ENCODE assay signal across 1 cellular context in the genomic region with DNA sequence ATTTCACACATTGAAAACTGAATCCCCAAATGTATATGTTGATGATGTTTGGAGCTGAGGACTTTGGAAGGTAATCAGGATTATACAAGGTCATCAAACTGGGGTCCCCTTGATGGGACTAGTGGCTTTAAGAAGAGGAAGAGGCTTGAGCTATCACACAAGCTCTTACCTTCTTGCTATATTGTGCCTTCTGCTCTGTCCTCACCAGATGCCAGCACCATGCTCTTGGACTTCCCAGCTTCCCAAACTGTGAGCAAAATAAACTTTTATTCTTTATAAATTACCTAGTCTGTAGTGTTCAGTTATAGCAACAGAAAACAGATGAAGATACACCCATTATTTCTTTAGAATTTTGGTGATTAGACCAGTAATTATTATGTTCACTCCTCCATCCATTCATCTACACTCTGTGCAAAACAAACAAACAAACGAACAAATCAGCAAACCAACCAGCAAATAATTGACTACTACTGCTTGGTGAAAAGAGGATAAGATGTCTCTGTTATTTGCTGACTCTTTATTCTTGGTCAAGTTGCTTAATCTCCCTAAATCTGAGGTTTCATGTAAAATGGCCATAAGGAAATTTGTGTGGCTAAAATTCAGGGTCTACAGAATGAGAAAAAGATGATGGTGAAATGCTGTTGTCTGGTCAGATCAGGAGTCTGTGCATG.
TF ChIP-seq lines count a peak whose summit lies in the region.

No MANE protein-coding gene starts in this region.

TF ChIP-seq in K562, 482 proteins besides CTCF, POLR2A, EP300 and RAD21 (continued from another document and continues in another):
- TF ChIP-seq MYC (IDR thresholded peaks at IDR 0.05; ENCODE audit: low read depth, low read length) (peak; percentile 0; the same call in 1 of the 2 replicates), MYC (CRISPR knock-in tag; IDR thresholded peaks at IDR 0.05; ENCODE audit: borderline replicate concordance, low read depth) (no peak), JUND (IDR thresholded peaks at IDR 0.05; ENCODE audit: borderline replicate concordance, low read depth, low read length) (no peak), JUND (tag; IDR thresholded peaks at IDR 0.05; ENCODE audit: borderline replicate concordance, low read depth, low read length) (no peak), ZNF589 (CRISPR knock-in tag; IDR thresholded peaks at IDR 0.05; ENCODE audit: low read depth) (peak; percentile 71; the same call in 1 of the 2 replicates), CREM (IDR thresholded peaks at IDR 0.05; ENCODE audit: low read depth) (no peak), E2F3 (CRISPR knock-in tag; IDR thresholded peaks at IDR 0.05) (no peak), ZNF12 (CRISPR knock-in tag; IDR thresholded peaks at IDR 0.05) (no peak), ELF1 (tag; IDR thresholded peaks at IDR 0.05) (no peak), ZC3H11A (IDR thresholded peaks at IDR 0.05; ENCODE audit: low read depth, low read length) (no peak), MEF2D (tag; conservative IDR thresholded peaks at IDR 0.05; ENCODE audit: low read depth) (no peak), ZNF316 (IDR thresholded peaks at IDR 0.05) (peak; percentile 83), EP400 (IDR thresholded peaks at IDR 0.05) (no peak), ZNF324 (CRISPR knock-in tag; IDR thresholded peaks at IDR 0.05) (no peak), PHB (CRISPR knock-in tag; IDR thresholded peaks at IDR 0.05) (no peak), LARP7 (IDR thresholded peaks at IDR 0.05) (no peak), KDM5B (IDR thresholded peaks at IDR 0.05; ENCODE audit: insufficient replicate concordance, low read depth, low read length) (peak; percentile 17), ELF2 (CRISPR knock-in tag; IDR thresholded peaks at IDR 0.05) (no peak), ESRRA (IDR thresholded peaks at IDR 0.05; ENCODE audit: borderline replicate concordance, low read depth) (peak; percentile 20; the same call in 1 of the 2 replicates), CBFA2T2 (conservative IDR thresholded peaks at IDR 0.05) (no peak), ESRRB (CRISPR knock-in tag; IDR thresholded peaks at IDR 0.05; ENCODE audit: borderline replicate concordance) (no peak), ZNF79 (CRISPR knock-in tag; IDR thresholded peaks at IDR 0.05; ENCODE audit: low read depth) (no peak), NFE2 (IDR thresholded peaks at IDR 0.05; ENCODE audit: low read depth) (no peak), C11orf30 (IDR thresholded peaks at IDR 0.05; ENCODE audit: low read depth) (peak; percentile 78), NR4A1 (CRISPR knock-in tag; IDR thresholded peaks at IDR 0.05) (no peak), NR4A1 (tag; IDR thresholded peaks at IDR 0.05) (no peak), CEBPB (tag; IDR thresholded peaks at IDR 0.05) (0 out of 2 replicates have a peak, but pooled peaks have one; percentile 12), ZNF175 (CRISPR knock-in tag; IDR thresholded peaks at IDR 0.05; ENCODE audit: low read depth) (no peak; the same call in 1 of the 2 replicates), ZFPM2 (CRISPR knock-in tag; IDR thresholded peaks at IDR 0.05) (no peak), ZNF121 (CRISPR knock-in tag; conservative IDR thresholded peaks at IDR 0.05) (no peak), LEF1 (IDR thresholded peaks at IDR 0.05) (no peak), ZNF644 (tag; IDR thresholded peaks at IDR 0.05; ENCODE audit: low read depth) (no peak), GTF2F1 (IDR thresholded peaks at IDR 0.05; ENCODE audit: low read depth, low read length) (no peak), ZFX (CRISPR knock-in tag; IDR thresholded peaks at IDR 0.05) (no peak), MBD2 (IDR thresholded peaks at IDR 0.05; ENCODE audit: borderline replicate concordance, low read depth) (no peak), ZBTB1 (CRISPR knock-in tag; IDR thresholded peaks at IDR 0.05; ENCODE audit: borderline replicate concordance, low read depth) (no peak), PML (IDR thresholded peaks at IDR 0.05; ENCODE audit: low read length) (no peak), ETV5 (CRISPR knock-in tag; IDR thresholded peaks at IDR 0.05; ENCODE audit: low read depth) (no peak), TGIF2 (CRISPR knock-in tag; IDR thresholded peaks at IDR 0.05) (no peak), ZNF354B (CRISPR knock-in tag; IDR thresholded peaks at IDR 0.05) (no peak), ZNF57 (CRISPR knock-in tag; IDR thresholded peaks at IDR 0.05) (no peak), RBM17 (IDR thresholded peaks at IDR 0.05; ENCODE audit: borderline replicate concordance, low read depth, low read length) (no peak), HDAC3 (IDR thresholded peaks at IDR 0.05; ENCODE audit: borderline replicate concordance, partially characterized antibody) (no peak), MAFF (IDR thresholded peaks at IDR 0.05; ENCODE audit: low read length) (peak; percentile 28; the same call in 1 of the 2 replicates), ZNF699 (CRISPR knock-in tag; IDR thresholded peaks at IDR 0.05; ENCODE audit: insufficient replicate concordance) (no peak)
- TF ChIP-seq, protein P1, sequence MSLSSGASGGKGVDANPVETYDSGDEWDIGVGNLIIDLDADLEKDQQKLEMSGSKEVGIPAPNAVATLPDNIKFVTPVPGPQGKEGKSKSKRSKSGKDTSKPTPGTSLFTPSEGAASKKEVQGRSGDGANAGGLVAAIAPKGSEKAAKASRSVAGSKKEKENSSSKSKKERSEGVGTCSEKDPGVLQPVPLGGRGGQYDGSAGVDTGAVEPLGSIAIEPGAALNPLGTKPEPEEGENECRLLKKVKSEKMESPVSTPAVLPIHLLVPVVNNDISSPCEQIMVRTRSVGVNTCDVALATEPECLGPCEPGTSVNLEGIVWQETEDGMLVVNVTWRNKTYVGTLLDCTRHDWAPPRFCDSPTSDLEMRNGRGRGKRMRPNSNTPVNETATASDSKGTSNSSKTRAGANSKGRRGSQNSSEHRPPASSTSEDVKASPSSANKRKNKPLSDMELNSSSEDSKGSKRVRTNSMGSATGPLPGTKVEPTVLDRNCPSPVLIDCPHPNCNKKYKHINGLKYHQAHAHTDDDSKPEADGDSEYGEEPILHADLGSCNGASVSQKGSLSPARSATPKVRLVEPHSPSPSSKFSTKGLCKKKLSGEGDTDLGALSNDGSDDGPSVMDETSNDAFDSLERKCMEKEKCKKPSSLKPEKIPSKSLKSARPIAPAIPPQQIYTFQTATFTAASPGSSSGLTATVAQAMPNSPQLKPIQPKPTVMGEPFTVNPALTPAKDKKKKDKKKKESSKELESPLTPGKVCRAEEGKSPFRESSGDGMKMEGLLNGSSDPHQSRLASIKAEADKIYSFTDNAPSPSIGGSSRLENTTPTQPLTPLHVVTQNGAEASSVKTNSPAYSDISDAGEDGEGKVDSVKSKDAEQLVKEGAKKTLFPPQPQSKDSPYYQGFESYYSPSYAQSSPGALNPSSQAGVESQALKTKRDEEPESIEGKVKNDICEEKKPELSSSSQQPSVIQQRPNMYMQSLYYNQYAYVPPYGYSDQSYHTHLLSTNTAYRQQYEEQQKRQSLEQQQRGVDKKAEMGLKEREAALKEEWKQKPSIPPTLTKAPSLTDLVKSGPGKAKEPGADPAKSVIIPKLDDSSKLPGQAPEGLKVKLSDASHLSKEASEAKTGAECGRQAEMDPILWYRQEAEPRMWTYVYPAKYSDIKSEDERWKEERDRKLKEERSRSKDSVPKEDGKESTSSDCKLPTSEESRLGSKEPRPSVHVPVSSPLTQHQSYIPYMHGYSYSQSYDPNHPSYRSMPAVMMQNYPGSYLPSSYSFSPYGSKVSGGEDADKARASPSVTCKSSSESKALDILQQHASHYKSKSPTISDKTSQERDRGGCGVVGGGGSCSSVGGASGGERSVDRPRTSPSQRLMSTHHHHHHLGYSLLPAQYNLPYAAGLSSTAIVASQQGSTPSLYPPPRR (CRISPR knock-in tag; IDR thresholded peaks at IDR 0.05; ENCODE audit: borderline replicate concordance) = no peak
- TF ChIP-seq, protein P2, sequence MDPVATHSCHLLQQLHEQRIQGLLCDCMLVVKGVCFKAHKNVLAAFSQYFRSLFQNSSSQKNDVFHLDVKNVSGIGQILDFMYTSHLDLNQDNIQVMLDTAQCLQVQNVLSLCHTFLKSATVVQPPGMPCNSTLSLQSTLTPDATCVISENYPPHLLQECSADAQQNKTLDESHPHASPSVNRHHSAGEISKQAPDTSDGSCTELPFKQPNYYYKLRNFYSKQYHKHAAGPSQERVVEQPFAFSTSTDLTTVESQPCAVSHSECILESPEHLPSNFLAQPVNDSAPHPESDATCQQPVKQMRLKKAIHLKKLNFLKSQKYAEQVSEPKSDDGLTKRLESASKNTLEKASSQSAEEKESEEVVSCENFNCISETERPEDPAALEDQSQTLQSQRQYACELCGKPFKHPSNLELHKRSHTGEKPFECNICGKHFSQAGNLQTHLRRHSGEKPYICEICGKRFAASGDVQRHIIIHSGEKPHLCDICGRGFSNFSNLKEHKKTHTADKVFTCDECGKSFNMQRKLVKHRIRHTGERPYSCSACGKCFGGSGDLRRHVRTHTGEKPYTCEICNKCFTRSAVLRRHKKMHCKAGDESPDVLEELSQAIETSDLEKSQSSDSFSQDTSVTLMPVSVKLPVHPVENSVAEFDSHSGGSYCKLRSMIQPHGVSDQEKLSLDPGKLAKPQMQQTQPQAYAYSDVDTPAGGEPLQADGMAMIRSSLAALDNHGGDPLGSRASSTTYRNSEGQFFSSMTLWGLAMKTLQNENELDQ (CRISPR knock-in tag; IDR thresholded peaks at IDR 0.05; ENCODE audit: borderline replicate concordance) = no peak
- TF ChIP-seq, protein P3, sequence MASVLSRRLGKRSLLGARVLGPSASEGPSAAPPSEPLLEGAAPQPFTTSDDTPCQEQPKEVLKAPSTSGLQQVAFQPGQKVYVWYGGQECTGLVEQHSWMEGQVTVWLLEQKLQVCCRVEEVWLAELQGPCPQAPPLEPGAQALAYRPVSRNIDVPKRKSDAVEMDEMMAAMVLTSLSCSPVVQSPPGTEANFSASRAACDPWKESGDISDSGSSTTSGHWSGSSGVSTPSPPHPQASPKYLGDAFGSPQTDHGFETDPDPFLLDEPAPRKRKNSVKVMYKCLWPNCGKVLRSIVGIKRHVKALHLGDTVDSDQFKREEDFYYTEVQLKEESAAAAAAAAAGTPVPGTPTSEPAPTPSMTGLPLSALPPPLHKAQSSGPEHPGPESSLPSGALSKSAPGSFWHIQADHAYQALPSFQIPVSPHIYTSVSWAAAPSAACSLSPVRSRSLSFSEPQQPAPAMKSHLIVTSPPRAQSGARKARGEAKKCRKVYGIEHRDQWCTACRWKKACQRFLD (CRISPR knock-in tag; IDR thresholded peaks at IDR 0.05) = no peak
- TF ChIP-seq, protein P4, sequence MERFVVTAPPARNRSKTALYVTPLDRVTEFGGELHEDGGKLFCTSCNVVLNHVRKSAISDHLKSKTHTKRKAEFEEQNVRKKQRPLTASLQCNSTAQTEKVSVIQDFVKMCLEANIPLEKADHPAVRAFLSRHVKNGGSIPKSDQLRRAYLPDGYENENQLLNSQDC (CRISPR knock-in tag; IDR thresholded peaks at IDR 0.05) = no peak
- TF ChIP-seq, protein P5, sequence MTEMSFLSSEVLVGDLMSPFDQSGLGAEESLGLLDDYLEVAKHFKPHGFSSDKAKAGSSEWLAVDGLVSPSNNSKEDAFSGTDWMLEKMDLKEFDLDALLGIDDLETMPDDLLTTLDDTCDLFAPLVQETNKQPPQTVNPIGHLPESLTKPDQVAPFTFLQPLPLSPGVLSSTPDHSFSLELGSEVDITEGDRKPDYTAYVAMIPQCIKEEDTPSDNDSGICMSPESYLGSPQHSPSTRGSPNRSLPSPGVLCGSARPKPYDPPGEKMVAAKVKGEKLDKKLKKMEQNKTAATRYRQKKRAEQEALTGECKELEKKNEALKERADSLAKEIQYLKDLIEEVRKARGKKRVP (CRISPR knock-in tag; IDR thresholded peaks at IDR 0.05) = no peak
- TF ChIP-seq, protein P6, sequence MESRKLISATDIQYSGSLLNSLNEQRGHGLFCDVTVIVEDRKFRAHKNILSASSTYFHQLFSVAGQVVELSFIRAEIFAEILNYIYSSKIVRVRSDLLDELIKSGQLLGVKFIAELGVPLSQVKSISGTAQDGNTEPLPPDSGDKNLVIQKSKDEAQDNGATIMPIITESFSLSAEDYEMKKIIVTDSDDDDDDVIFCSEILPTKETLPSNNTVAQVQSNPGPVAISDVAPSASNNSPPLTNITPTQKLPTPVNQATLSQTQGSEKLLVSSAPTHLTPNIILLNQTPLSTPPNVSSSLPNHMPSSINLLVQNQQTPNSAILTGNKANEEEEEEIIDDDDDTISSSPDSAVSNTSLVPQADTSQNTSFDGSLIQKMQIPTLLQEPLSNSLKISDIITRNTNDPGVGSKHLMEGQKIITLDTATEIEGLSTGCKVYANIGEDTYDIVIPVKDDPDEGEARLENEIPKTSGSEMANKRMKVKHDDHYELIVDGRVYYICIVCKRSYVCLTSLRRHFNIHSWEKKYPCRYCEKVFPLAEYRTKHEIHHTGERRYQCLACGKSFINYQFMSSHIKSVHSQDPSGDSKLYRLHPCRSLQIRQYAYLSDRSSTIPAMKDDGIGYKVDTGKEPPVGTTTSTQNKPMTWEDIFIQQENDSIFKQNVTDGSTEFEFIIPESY (CRISPR knock-in tag; IDR thresholded peaks at IDR 0.05) = no peak
- TF ChIP-seq, protein P7, sequence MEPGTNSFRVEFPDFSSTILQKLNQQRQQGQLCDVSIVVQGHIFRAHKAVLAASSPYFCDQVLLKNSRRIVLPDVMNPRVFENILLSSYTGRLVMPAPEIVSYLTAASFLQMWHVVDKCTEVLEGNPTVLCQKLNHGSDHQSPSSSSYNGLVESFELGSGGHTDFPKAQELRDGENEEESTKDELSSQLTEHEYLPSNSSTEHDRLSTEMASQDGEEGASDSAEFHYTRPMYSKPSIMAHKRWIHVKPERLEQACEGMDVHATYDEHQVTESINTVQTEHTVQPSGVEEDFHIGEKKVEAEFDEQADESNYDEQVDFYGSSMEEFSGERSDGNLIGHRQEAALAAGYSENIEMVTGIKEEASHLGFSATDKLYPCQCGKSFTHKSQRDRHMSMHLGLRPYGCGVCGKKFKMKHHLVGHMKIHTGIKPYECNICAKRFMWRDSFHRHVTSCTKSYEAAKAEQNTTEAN (CRISPR knock-in tag; IDR thresholded peaks at IDR 0.05) = no peak
- TF ChIP-seq, protein P8, sequence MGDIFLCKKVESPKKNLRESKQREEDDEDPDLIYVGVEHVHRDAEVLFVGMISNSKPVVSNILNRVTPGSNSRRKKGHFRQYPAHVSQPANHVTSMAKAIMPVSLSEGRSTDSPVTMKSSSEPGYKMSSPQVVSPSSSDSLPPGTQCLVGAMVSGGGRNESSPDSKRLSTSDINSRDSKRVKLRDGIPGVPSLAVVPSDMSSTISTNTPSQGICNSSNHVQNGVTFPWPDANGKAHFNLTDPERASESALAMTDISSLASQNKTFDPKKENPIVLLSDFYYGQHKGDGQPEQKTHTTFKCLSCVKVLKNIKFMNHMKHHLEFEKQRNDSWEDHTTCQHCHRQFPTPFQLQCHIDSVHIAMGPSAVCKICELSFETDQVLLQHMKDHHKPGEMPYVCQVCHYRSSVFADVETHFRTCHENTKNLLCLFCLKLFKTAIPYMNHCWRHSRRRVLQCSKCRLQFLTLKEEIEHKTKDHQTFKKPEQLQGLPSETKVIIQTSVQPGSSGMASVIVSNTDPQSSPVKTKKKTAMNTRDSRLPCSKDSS (IDR thresholded peaks at IDR 0.05; ENCODE audit: low read depth, partially characterized antibody) = no peak
- TF ChIP-seq, protein P9, sequence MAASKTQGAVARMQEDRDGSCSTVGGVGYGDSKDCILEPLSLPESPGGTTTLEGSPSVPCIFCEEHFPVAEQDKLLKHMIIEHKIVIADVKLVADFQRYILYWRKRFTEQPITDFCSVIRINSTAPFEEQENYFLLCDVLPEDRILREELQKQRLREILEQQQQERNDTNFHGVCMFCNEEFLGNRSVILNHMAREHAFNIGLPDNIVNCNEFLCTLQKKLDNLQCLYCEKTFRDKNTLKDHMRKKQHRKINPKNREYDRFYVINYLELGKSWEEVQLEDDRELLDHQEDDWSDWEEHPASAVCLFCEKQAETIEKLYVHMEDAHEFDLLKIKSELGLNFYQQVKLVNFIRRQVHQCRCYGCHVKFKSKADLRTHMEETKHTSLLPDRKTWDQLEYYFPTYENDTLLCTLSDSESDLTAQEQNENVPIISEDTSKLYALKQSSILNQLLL (CRISPR knock-in tag; IDR thresholded peaks at IDR 0.05; ENCODE audit: borderline replicate concordance) = no peak
